In the genomic region with DNA sequence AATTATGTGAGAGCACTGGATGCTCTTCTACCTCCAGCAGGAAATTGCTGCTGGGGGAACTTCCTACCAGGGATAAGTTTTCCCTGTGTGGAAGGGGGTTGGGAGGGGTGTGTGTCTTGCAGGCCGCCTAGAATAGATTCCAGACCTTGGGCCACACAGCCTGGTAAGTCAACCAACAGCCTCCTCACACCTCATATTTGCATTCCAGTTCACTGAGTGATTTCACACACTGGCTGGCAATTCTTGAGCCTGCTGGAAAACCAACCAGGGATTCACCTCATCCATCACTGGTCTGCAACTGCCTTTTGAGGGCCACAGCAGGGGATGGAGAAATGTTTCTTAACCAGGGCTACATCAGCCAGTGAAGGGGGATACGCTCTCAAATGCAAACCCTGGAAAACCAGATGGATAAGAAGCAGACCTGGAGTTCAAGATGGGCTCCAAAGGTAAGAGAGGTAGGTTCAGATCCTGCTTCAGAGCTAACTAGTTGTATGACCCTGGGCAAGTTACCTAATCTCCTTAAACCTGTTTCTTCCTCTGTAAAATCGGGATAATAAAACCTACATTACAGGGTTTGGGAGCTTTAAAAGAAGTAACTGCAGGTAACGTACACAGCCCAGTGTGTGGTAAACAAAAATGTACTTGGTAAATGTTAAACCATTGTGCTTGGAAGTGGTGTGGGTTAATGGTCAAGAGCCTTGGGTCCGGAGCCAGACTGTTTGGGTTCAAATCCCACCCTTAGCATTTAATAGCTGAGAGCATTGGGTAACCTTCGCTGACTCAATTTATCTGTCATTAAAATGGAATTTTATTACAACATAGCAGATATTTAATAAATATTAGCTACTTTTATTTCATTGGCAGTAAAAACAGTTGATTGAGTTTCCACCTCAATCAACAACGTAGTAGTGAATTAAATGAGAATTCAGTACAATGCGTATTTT, we compare ENCODE assay signal across 10 cellular contexts. TPM values are rescaled to one million over a fixed set of nuclear protein-coding genes. Genes with fewer than 3 reads are reported as not detected.
DNase-seq lines count a peak whose midpoint lies in the region; ATAC-seq and TF ChIP-seq lines count a peak whose summit lies in the region.
"Had no signal": no experiment of that assay in that cellular context is flagged by ENCODE, and none has a peak within 500 bp of the region (broad histone marks: within the 10 kb centered on the region; RNA-seq: fewer than 3 reads in every experiment).

No MANE protein-coding gene starts in this region.

- no peaks in the 10 kb centered on the region for H3K4me1 ChIP-seq in endodermal cell (ENCODE audit: control insufficient read depth, insufficient read depth, low read length)

- H3K9ac ChIP-seq in endodermal cell (ENCODE audit: extremely low read depth, low read length, poor library complexity, severe bottlenecking) = peak overlapping the region; percentile 84

- ATAC-seq in HG03039 (IDR thresholded peaks at IDR 0.05; ENCODE audit: unreplicated experiment) = no peak
- no peak for ATAC-seq in GM18870 (IDR thresholded peaks at IDR 0.05; ENCODE audit: unreplicated experiment)

- peak overlapping the region; percentile 8 for H3K27ac Mint-ChIP-seq in endodermal cell
- H3K27ac Mint-ChIP-seq: CD4-positive, CD25-positive, alpha-beta regulatory T cell had no signal

- H3K27me3 Mint-ChIP-seq in endodermal cell (ENCODE audit: insufficient read depth) = no peaks in the 10 kb centered on the region

- WGBS in endodermal cell (ENCODE audit: insufficient coverage in 1 of 2, insufficient read length in 1 of 2), 2 experiments = 69 to 72% methylated on average over 4 to 7 of the region's 8 CpGs

- peak overlapping the region; percentile 93 for H3K4me3 Mint-ChIP-seq in endodermal cell

- no peaks in the 10 kb centered on the region for H3K9me3 Mint-ChIP-seq in endodermal cell

- no peaks in the 10 kb centered on the region for H3K27me3 ChIP-seq in endodermal cell (ENCODE audit: control insufficient read depth, insufficient read depth, low read length, poor library complexity, severe bottlenecking)

- peak; percentile 26 for DNase-seq in 8988T
- DNase-seq in LHCN-M2 (ENCODE audit: low read depth) = peak; percentile 66
- peak; percentile 78 for DNase-seq in endodermal cell
- DNase-seq in mucosa of gallbladder (ENCODE audit: low spot score) = peak; percentile 26
- no peak for DNase-seq in NCI-H774 (lab: John Stamatoyannopoulos, UW)
- no peak for DNase-seq in stimulated activated CD4-positive, alpha-beta T cell treated with anti-CD3 and anti-CD28 coated beads, Interleukin-12 subunit alpha, Interleukin-12 subunit beta, amount 100 ng/mL, for 4 hours
- DNase-seq: CD4-positive, CD25-positive, alpha-beta regulatory T cell; SIG-M5 had no signal

- peak overlapping the region; percentile 55 for H3K27ac ChIP-seq in endodermal cell (ENCODE audit: low read depth, low read length)

- H3K4me1 Mint-ChIP-seq in endodermal cell = peaks cover 34% of the 10 kb centered on the region

- H3K4me3 ChIP-seq in endodermal cell (ENCODE audit: low read length) = peak overlapping the region; percentile 97

- peaks cover 10% of the 10 kb centered on the region for H3K36me3 ChIP-seq in endodermal cell (ENCODE audit: control insufficient read depth, insufficient read depth, low read length)

- TF ChIP-seq CTCF in endodermal cell (conservative IDR thresholded peaks at IDR 0.05) = no peak

- H3K9me3 ChIP-seq in endodermal cell (ENCODE audit: control insufficient read depth, low read length) = no peaks in the 10 kb centered on the region

- H3K36me3 Mint-ChIP-seq in endodermal cell (ENCODE audit: low read depth) = peaks cover 9% of the 10 kb centered on the region
- H3K36me3 Mint-ChIP-seq: CD4-positive, CD25-positive, alpha-beta regulatory T cell had no signal

RNA-seq across cellular contexts. Expression of a gene that starts 1.8 kb away (rescaled TPM):
- total RNA-seq in LHCN-M2 (2014; rRNA removed) (194 and 212 TPM in 2 replicates), endodermal cell (100 to 1,000 TPM; 309 to 379 TPM), mucosa of gallbladder (294 TPM)
- 289 TPM for polyA plus RNA-seq in LHCN-M2 (2012)
- 346 TPM for polyA plus RNA-seq in endodermal cell (2013, experiment 1 of 2)
- polyA plus RNA-seq in endodermal cell (2013, experiment 2 of 2) = 337 TPM
- polyA plus RNA-seq: CD4-positive, CD25-positive, alpha-beta regulatory T cell had no signal

Comparison
In these comparisons a context has a peak if more than half of its experiments do, and no peak if none do; other contexts are left out.
1. DNase-seq: peak in 8988T (single experiment), LHCN-M2 (single experiment), endodermal cell (single experiment) and mucosa of gallbladder (single experiment); none in NCI-H774 (single experiment) and stimulated activated CD4-positive, alpha-beta T cell treated with anti-CD3 and anti-CD28 coated beads, Interleukin-12 subunit alpha, Interleukin-12 subunit beta, amount 100 ng/mL, for 4 hours (single experiment).